8 cellular contexts compared by ENCODE assay signal in the genomic region with DNA sequence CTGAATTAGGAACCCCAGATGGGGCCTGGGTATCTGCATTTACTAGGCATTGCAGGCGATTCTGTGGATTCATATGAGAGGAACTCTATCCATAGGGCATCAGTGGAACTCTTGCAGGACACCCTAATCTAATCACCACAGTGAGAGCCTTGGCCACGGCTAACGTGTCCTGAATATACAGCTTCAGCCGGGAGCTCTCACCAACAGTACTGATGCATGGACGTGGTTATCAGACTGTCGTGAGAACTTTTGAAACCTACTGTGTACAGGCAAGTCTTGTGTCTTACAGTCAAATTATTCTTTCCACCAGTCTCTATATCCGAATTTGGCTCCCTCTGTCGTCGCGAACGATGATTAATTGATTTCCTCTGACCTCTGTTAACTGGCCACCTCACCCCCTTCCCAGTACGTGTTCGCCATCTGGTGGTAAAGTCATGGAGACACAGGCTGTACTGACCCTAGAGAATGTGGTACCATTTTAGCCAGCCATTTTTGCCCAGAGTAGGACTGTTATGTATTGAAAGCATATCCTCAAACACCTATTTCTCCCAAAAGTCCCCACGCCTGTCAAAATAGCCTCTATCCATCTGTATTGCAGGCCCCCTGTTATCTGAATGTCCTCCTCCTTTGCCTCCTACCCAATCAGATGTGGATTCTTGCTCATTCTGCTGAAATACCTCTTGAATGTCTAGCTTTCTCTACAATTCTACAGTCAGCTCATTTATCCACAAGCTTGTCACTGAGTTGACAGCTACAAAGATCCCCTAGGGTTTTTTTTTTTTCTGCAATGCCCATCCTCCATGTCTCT. TPM values are rescaled to one million over a fixed set of nuclear protein-coding genes. Genes with fewer than 3 reads are reported as not detected.
DNase-seq lines count a peak whose midpoint lies in the region; ATAC-seq and TF ChIP-seq lines count a peak whose summit lies in the region.

No MANE protein-coding gene starts in this region.

- H3K27ac ChIP-seq in H9 (ENCODE audit: insufficient read length, low read depth, low read length) (no peak overlapping the region), MM.1S (ENCODE audit: low read length) (no peak overlapping the region), mesenchymal stem cell (ENCODE audit: low read length, poor library complexity, severe bottlenecking) (no peak overlapping the region), upper lobe of right lung (no peak overlapping the region)

- H4K20me1 ChIP-seq in H9 (ENCODE audit: control insufficient read depth, insufficient read depth, insufficient read length) (no peaks in the 10 kb centered on the region), MM.1S (ENCODE audit: insufficient read depth, low read length) (no peaks in the 10 kb centered on the region)

- H3K56ac ChIP-seq in H9 (ENCODE audit: insufficient read length, low read depth, low read length), result no peak overlapping the region

- H3K4me2 ChIP-seq in H9 (ENCODE audit: insufficient read depth, insufficient read length, low read length), result no peak overlapping the region
- no peak overlapping the region for H3K4me2 ChIP-seq in MM.1S (ENCODE audit: low read depth, low read length)
- H3K4me2 ChIP-seq in mesenchymal stem cell (ENCODE audit: low read length, poor library complexity, severe bottlenecking), result no peak overlapping the region

- no peak overlapping the region for H3K9ac ChIP-seq in H9 (ENCODE audit: extremely low read depth, insufficient read length, low read length)
- no peak overlapping the region for H3K9ac ChIP-seq in MM.1S (ENCODE audit: low read length)
- peak overlapping the region; percentile 32 for H3K9ac ChIP-seq in mesenchymal stem cell (ENCODE audit: low read length)

- intact Hi-C loops in upper lobe of right lung (cut with DNase I), result loop anchor here (10.0 kb wide), 2 partner anchors 126 to 216 kb away; no protein-coding TSS in a partner anchor

- no peaks in the 10 kb centered on the region for H3K9me2 ChIP-seq in MM.1S (replicated peaks; ENCODE audit: insufficient read depth, low read length)

- no peak overlapping the region for H3K4me3 ChIP-seq in MM.1S (ENCODE audit: low read length)
- H3K4me3 ChIP-seq in mesenchymal stem cell (ENCODE audit: insufficient read depth in 1 of 2, low read depth in 1 of 2, low read length in 2 of 2), result no peak overlapping the region
- H3K4me3 ChIP-seq in upper lobe of right lung, result no peak overlapping the region

- no peaks in the 10 kb centered on the region for H3K9me3 Mint-ChIP-seq in H9
- no peaks in the 10 kb centered on the region for H3K9me3 Mint-ChIP-seq in endothelial cell (ENCODE audit: unreplicated experiment)

- no peak overlapping the region for H2BK12ac ChIP-seq in H9 (ENCODE audit: insufficient read length, low read depth, low read length)
- no peak overlapping the region for H2BK12ac ChIP-seq in mesenchymal stem cell (ENCODE audit: low read length in 2 of 2)

- no peak overlapping the region for H2AFZ ChIP-seq in H9 (ENCODE audit: low read length)
- no peak overlapping the region for H2AFZ ChIP-seq in MM.1S (ENCODE audit: low read length)
- no peak overlapping the region for H2AFZ ChIP-seq in mesenchymal stem cell (ENCODE audit: low read depth, low read length)

- no CpG with 5 or more reads among the region's 14 CpGs for WGBS in H9 (ENCODE audit: extremely low coverage, insufficient read length, low lambda C conversion rate)
- 23% methylated on average over 14 of the region's 14 CpGs for WGBS in mesenchymal stem cell

- TF ChIP-seq CTCF in H9 (conservative IDR thresholded peaks at IDR 0.05) (peak; percentile 95), MM.1S (IDR thresholded peaks at IDR 0.05; ENCODE audit: low read length) (peak; percentile 98), endothelial cell (IDR thresholded peaks at IDR 0.05; ENCODE audit: unreplicated experiment) (peak; percentile 86), upper lobe of right lung (IDR thresholded peaks at IDR 0.05) (peak; percentile 79)

- H3K79me2 ChIP-seq in H9 (ENCODE audit: insufficient read depth, low read length), result no peaks in the 10 kb centered on the region
- no peaks in the 10 kb centered on the region for H3K79me2 ChIP-seq in MM.1S (ENCODE audit: low read length)

- H2BK120ac ChIP-seq in H9 (ENCODE audit: low read depth, low read length, poor library complexity, severe bottlenecking) (no peak overlapping the region), mesenchymal stem cell (ENCODE audit: low read depth, low read length) (no peak overlapping the region)

- H2AK5ac ChIP-seq in H9 (ENCODE audit: insufficient read length, low read length), result no peak overlapping the region
- no peak overlapping the region for H2AK5ac ChIP-seq in mesenchymal stem cell (ENCODE audit: low read length, severe bottlenecking)

- H3K18ac ChIP-seq in H9 (ENCODE audit: insufficient read length, low read depth, low read length) (no peak overlapping the region), mesenchymal stem cell (ENCODE audit: low read depth in 1 of 2, low read length in 2 of 2) (peak overlapping the region; percentile 25 to 59)

- no peak overlapping the region for H4K5ac ChIP-seq in H9 (ENCODE audit: insufficient read length, low read depth, low read length)

- H3K27ac Mint-ChIP-seq in H9 (no peak overlapping the region), endothelial cell (ENCODE audit: unreplicated experiment) (no peak overlapping the region)

- no peak overlapping the region for H2BK20ac ChIP-seq in H9 (ENCODE audit: low read depth, low read length, poor library complexity, severe bottlenecking)

- no peaks in the 10 kb centered on the region for H3K27me3 ChIP-seq in H9 (ENCODE audit: insufficient read depth, low read length)
- 0 out of 2 replicates have a peak, but pooled peaks cover 7% of the 10 kb centered on the region for H3K27me3 ChIP-seq in MM.1S (replicated peaks; ENCODE audit: insufficient read depth, low read length)
- peaks cover 0 to 12% of the 10 kb centered on the region in 2 experiments for H3K27me3 ChIP-seq in mesenchymal stem cell (ENCODE audit: control insufficient read depth in 1 of 2, insufficient read depth in 1 of 2, low read length in 2 of 2)
- no peaks in the 10 kb centered on the region for H3K27me3 ChIP-seq in upper lobe of right lung

- ATAC-seq in SK-N-SH treated with all-trans-retinoic acid at 6 μM for 48 hours, result peak; percentile 95
- ATAC-seq in upper lobe of right lung, result peak; percentile 92

- no peaks in the 10 kb centered on the region for H3K23me2 ChIP-seq in H9 (ENCODE audit: insufficient read length, low read depth, low read length, poor library complexity, severe bottlenecking)

- no peaks in the 10 kb centered on the region for H3K9me3 ChIP-seq in H9 (ENCODE audit: control insufficient read depth, low read depth, low read length)
- H3K9me3 ChIP-seq in MM.1S (replicated peaks; ENCODE audit: insufficient read depth, low read length), result no peaks in the 10 kb centered on the region
- H3K9me3 ChIP-seq in mesenchymal stem cell (ENCODE audit: control insufficient read depth, low read length), result no peaks in the 10 kb centered on the region
- no peaks in the 10 kb centered on the region for H3K9me3 ChIP-seq in upper lobe of right lung

- H3K36me3 ChIP-seq in MM.1S (replicated peaks; ENCODE audit: insufficient read depth, low read length) (no peaks in the 10 kb centered on the region), mesenchymal stem cell (ENCODE audit: control insufficient read depth in 1 of 2, insufficient read depth in 2 of 2, low read depth in 1 of 2, low read length in 2 of 2) (no peaks in the 10 kb centered on the region), upper lobe of right lung (no peaks in the 10 kb centered on the region)

- H3K4me1 ChIP-seq in H9 (ENCODE audit: insufficient read depth, low read length) (no peaks in the 10 kb centered on the region), MM.1S (ENCODE audit: low read length) (no peaks in the 10 kb centered on the region), mesenchymal stem cell (ENCODE audit: control insufficient read depth, insufficient read depth, low read depth, low read length) (no peaks in the 10 kb centered on the region), upper lobe of right lung (no peaks in the 10 kb centered on the region)

- DNase-seq in stimulated activated CD4-positive, alpha-beta T cell treated with anti-CD3 and anti-CD28 coated beads, Interleukin-15, amount 100 ng/mL, for 48 hours (ENCODE audit: low read depth in 2 of 2), result peak; percentile 1 to 23
- no peak for DNase-seq in stimulated activated CD4-positive, alpha-beta T cell treated with anti-CD3 and anti-CD28 coated beads, Interleukin-12 subunit alpha, Interleukin-12 subunit beta, amount 100 ng/mL, for 4 hours
- DNase-seq in H9 (peak; percentile 72), MM.1S (peak; percentile 79), endothelial cell (ENCODE audit: low spot score) (peak; percentile 62), mesenchymal stem cell (peak; percentile 75), upper lobe of right lung (no peak)

- H2BK15ac ChIP-seq in H9 (ENCODE audit: low read depth, low read length), result no peak overlapping the region
- no peak overlapping the region for H2BK15ac ChIP-seq in mesenchymal stem cell (ENCODE audit: low read depth, poor library complexity, severe bottlenecking)

- H3K23ac ChIP-seq in H9 (ENCODE audit: insufficient read length, low read depth, low read length), result no peak overlapping the region
- H3K23ac ChIP-seq in mesenchymal stem cell (ENCODE audit: low read length in 2 of 2), result no peak overlapping the region

- H3K14ac ChIP-seq in H9 (ENCODE audit: insufficient read depth, low read length) (no peak overlapping the region), mesenchymal stem cell (ENCODE audit: low read length in 2 of 2) (no peak overlapping the region)

- no peak overlapping the region for H2BK5ac ChIP-seq in H9 (ENCODE audit: insufficient read length, low read length)
- H2BK5ac ChIP-seq in mesenchymal stem cell (ENCODE audit: low read depth, low read length, poor library complexity, severe bottlenecking), result no peak overlapping the region

- no peaks in the 10 kb centered on the region for H3F3A ChIP-seq in MM.1S (ENCODE audit: insufficient read depth, low read length)

- no peak overlapping the region for H3K4me3 Mint-ChIP-seq in H9
- H3K4me3 Mint-ChIP-seq in endothelial cell (ENCODE audit: unreplicated experiment), result no peak overlapping the region

- H3K4me1 Mint-ChIP-seq in H9, result peaks cover 4 to 7% of the 10 kb centered on the region in 2 experiments
- peaks cover 14% of the 10 kb centered on the region for H3K4me1 Mint-ChIP-seq in endothelial cell (ENCODE audit: unreplicated experiment)

- H4K91ac ChIP-seq in H9 (ENCODE audit: insufficient read length, low read depth, low read length) (no peak overlapping the region), mesenchymal stem cell (ENCODE audit: low read length) (no peak overlapping the region)

- no peaks in the 10 kb centered on the region for H3K79me1 ChIP-seq in H9 (ENCODE audit: insufficient read depth, low read depth, low read length, poor library complexity, severe bottlenecking)
- H3K79me1 ChIP-seq in mesenchymal stem cell (replicated peaks; ENCODE audit: low read length, poor library complexity, severe bottlenecking), result no peaks in the 10 kb centered on the region

- H3K4ac ChIP-seq in H9 (ENCODE audit: low read depth, low read length) (no peak overlapping the region), mesenchymal stem cell (ENCODE audit: low read depth in 1 of 2, low read length in 2 of 2) (no peak overlapping the region)

- H3K27me3 Mint-ChIP-seq in H9 (ENCODE audit: low read depth) (peaks cover 3% of the 10 kb centered on the region; the same call in 1 of the 2 replicates), endothelial cell (ENCODE audit: unreplicated experiment) (peaks cover 5% of the 10 kb centered on the region)

- no peak overlapping the region for H3T11ph ChIP-seq in H9 (ENCODE audit: low read length)

- no peaks in the 10 kb centered on the region for H3K36me3 Mint-ChIP-seq in H9 (ENCODE audit: insufficient read depth in 1 of 3, low read depth in 3 of 3)
- peaks cover 4% of the 10 kb centered on the region for H3K36me3 Mint-ChIP-seq in endothelial cell (ENCODE audit: low read depth, unreplicated experiment)

- no peak overlapping the region for H4K8ac ChIP-seq in H9 (replicated peaks; ENCODE audit: insufficient read length, low read depth, low read length)
- no peak overlapping the region for H4K8ac ChIP-seq in mesenchymal stem cell (ENCODE audit: low read length)

RNA-seq across cellular contexts. Expression of a gene that starts 39.7 kb away (rescaled TPM):
- 0.77 and 1.3 TPM in 2 replicates for total RNA-seq in H9 (2021)
- 0.21 TPM for total RNA-seq in endothelial cell (ENCODE audit: unreplicated experiment)
- 0.15 TPM for polyA plus RNA-seq in mesenchymal stem cell (2013, experiment 1 of 2)
- polyA plus RNA-seq in mesenchymal stem cell (2013, experiment 2 of 2), result 0.27 TPM
- total RNA-seq in upper lobe of right lung, result 21.8 TPM

RNA-seq across cellular contexts. Expression of a gene that starts 42.8 kb away (rescaled TPM):
- total RNA-seq in H9 (2021), result not detected in 2 replicates
- not detected for total RNA-seq in endothelial cell (ENCODE audit: unreplicated experiment)
- polyA plus RNA-seq in mesenchymal stem cell (2013, experiment 1 of 2), result not detected
- polyA plus RNA-seq in mesenchymal stem cell (2013, experiment 2 of 2), result 0.21 TPM
- total RNA-seq in upper lobe of right lung, result 0.58 TPM

Comparison
In these comparisons a context has a peak if more than half of its experiments do, and no peak if none do; other contexts are left out.
1. DNase-seq: peak in stimulated activated CD4-positive, alpha-beta T cell treated with anti-CD3 and anti-CD28 coated beads, Interleukin-15, amount 100 ng/mL, for 48 hours (2 of 2), H9 (single experiment), MM.1S (single experiment), endothelial cell (single experiment) and mesenchymal stem cell (single experiment); none in stimulated activated CD4-positive, alpha-beta T cell treated with anti-CD3 and anti-CD28 coated beads, Interleukin-12 subunit alpha, Interleukin-12 subunit beta, amount 100 ng/mL, for 4 hours (single experiment) and upper lobe of right lung (single experiment).
2. RNA of a gene that starts 39.7 kb away (total RNA-seq): 21.8 TPM in upper lobe of right lung (single experiment); 0.77 to 1.3 TPM in H9 and 0.21 TPM in endothelial cell (single experiment); every median in the first group is over 10 times any median in the second.
3. Peak in every context shown above with its lines, with median percentiles within 50 percentile points of each other: CTCF ChIP-seq.